Comparison of ENCODE assay signal across 8 cellular contexts in the genomic region with DNA sequence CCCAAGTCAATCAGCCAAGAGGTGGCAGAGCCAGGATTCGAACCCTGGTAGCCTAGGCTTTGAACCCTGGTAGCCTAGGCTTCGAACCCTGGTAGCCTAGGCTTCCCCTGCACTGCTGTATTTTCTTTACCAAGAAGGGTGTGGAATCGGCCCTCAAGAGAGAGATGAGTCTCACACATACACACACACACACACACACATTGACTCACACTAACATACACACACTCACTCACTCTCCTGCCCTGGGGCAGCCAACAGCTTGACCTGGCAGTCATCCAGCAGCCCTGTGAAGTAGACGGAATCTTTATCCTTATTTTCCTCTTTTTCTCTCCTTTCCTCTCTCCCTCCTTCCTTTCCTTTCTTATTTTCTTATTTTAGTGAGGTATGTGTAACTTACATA. TPM values are rescaled to one million over a fixed set of nuclear protein-coding genes. Genes with fewer than 3 reads are reported as not detected.
DNase-seq lines count a peak whose midpoint lies in the region; ATAC-seq, FAIRE-seq and TF ChIP-seq lines count a peak whose summit lies in the region.
"Had no signal": no experiment of that assay in that cellular context is flagged by ENCODE, and none has a peak within 500 bp of the region (broad histone marks: within the 10 kb centered on the region; RNA-seq: fewer than 3 reads in every experiment).

No MANE protein-coding gene starts in this region.

- TF ChIP-seq RAD21 in K562 (CRISPR knock-in tag; conservative IDR thresholded peaks at IDR 0.05 in 1 of 2, IDR thresholded peaks at IDR 0.05 in 1 of 2), result no peak

- no TSS peak for BruUV-seq in K562 (replicated peaks; lab: Mats Ljungman, UMichigan)

- H3K9me3 ChIP-seq in K562 (replicated peaks; ENCODE audit: control insufficient read depth, insufficient read depth, low read depth, low read length) (no peaks in the 10 kb centered on the region), left lung (no peaks in the 10 kb centered on the region), tibial artery (no peaks in the 10 kb centered on the region)

- TF ChIP-seq EP300 in K562 (IDR thresholded peaks at IDR 0.05; ENCODE audit: low read length), result no peak

- H3K4me2 ChIP-seq in K562 (ENCODE audit: insufficient read depth, low read length), result no peak overlapping the region
- H3K4me2 ChIP-seq: neural progenitor cell had no signal

- no peak overlapping the region for H3K9ac ChIP-seq in K562 (ENCODE audit: insufficient read depth in 1 of 2, low read depth in 2 of 2, low read length in 2 of 2)
- H3K9ac ChIP-seq: neural progenitor cell had no signal

- no peaks in the 10 kb centered on the region for H3K79me2 ChIP-seq in K562 (ENCODE audit: control insufficient read depth, insufficient read depth, low read length)

- no peaks in the 10 kb centered on the region for H4K20me1 ChIP-seq in K562 (replicated peaks; ENCODE audit: control insufficient read depth, insufficient read depth, low read length)

- TF ChIP-seq CTCF in K562 (IDR thresholded peaks at IDR 0.05 in 2 of 3, conservative IDR thresholded peaks at IDR 0.05 in 1 of 3; ENCODE audit: insufficient read depth in 2 of 3, low read depth in 1 of 3, low read length in 3 of 3), result no peak
- TF ChIP-seq CTCF in left lung (IDR thresholded peaks at IDR 0.05), result no peak
- TF ChIP-seq CTCF in tibial artery (IDR thresholded peaks at IDR 0.05), result no peak

- no peak for TF ChIP-seq POLR2A in K562 (conservative IDR thresholded peaks at IDR 0.05)

- intact Hi-C loops in K562 (cut with micrococcal nuclease) (loop anchor here (1.0 to 2.0 kb wide), 2 partner anchors 133 to 186 kb away; a partner anchor contains a TSS), left lung (cut with DNase I) (no loop called here), tibial artery (cut with DNase I; ENCODE audit: low total_unique reads) (loop anchor here (2.0 kb wide), 2 partner anchors 35 to 131 kb away; no protein-coding TSS in a partner anchor)

- CTCF ChIA-PET in K562 (lab: Yijun Ruan, JAX; ENCODE audit: low intra/inter-chr PET ratio), result interaction anchor here (1.8 to 5.5 kb wide), 2 partner anchors 133 to 189 kb away, joined by 15 to 54 read pairs; a partner anchor contains a TSS

- no peaks in the 10 kb centered on the region for H3K9me1 ChIP-seq in K562 (ENCODE audit: control insufficient read depth, insufficient read depth, low read length)

- DNase-seq in LHCN-M2 (ENCODE audit: low read depth), result peak; percentile 88
- peak in 1 of 4 experiments; percentile 16 for DNase-seq in K562 (ENCODE audit: extremely low read depth in 1 of 4, low spot score in 3 of 4)
- peak in 1 of 2 donors; percentile 55 for DNase-seq in left lung
- DNase-seq in tibial artery, result no peak
- no peak for DNase-seq in NCI-H1417 (lab: John Stamatoyannopoulos, UW)

- FAIRE-seq in K562 (lab: Jason Lieb, UNC), result no peak

- in situ Hi-C loops in K562 (cut with MboI), result loop anchor here (5.0 kb wide), 1 partner anchor 186 kb away; no protein-coding TSS in a partner anchor

- H3K4me3 ChIP-seq in K562 (no peak overlapping the region), left lung (no peak overlapping the region), tibial artery (no peak overlapping the region)
- H3K4me3 ChIP-seq: neural progenitor cell had no signal

- H3K36me3 ChIP-seq in K562 (ENCODE audit: control insufficient read depth, insufficient read depth, low read length), result peaks cover 13% of the 10 kb centered on the region; the same call in 1 of the 3 replicates
- H3K36me3 ChIP-seq in left lung, result peaks cover 0 to 29% of the 10 kb centered on the region in 2 donors
- H3K36me3 ChIP-seq in tibial artery, result peaks cover 0 to 5% (median 5%) of the 10 kb centered on the region in 3 donors
- H3K36me3 ChIP-seq: neural progenitor cell had no signal

- H2AFZ ChIP-seq in K562 (ENCODE audit: low read depth, low read length), result no peak overlapping the region
- H2AFZ ChIP-seq: neural progenitor cell had no signal

- H3K4me1 ChIP-seq in K562 (replicated peaks in 1 of 2; ENCODE audit: control insufficient read depth in 2 of 2, insufficient read depth in 2 of 2, low read length in 2 of 2) (peaks cover 26 to 36% of the 10 kb centered on the region in 2 experiments), left lung (peaks cover 38 to 62% of the 10 kb centered on the region in 2 donors), tibial artery (peaks cover 10 to 92% (median 78%) of the 10 kb centered on the region in 4 donors)

- no peak overlapping the region for H3K27ac ChIP-seq in K562 (ENCODE audit: extremely low read depth, low read depth, low read length)
- peak overlapping the region; percentile 68 to 83 for H3K27ac ChIP-seq in left lung
- peak overlapping the region; percentile 92 to 96 for H3K27ac ChIP-seq in tibial artery
- H3K27ac ChIP-seq: neural progenitor cell had no signal

- WGBS in K562 (ENCODE audit: insufficient coverage, low coverage, missing lambda C conversion rate), result 71% methylated on average over 4 of the region's 4 CpGs

- no peak for ATAC-seq in K562
- ATAC-seq in left lung, result peak; percentile 10
- no peak for ATAC-seq in GM21619 (IDR thresholded peaks at IDR 0.05; ENCODE audit: unreplicated experiment)
- no peak for ATAC-seq in HG03354 (IDR thresholded peaks at IDR 0.05; ENCODE audit: poor library complexity, severe bottlenecking, unreplicated experiment)

- no peaks in the 10 kb centered on the region for H3K27me3 ChIP-seq in K562 (ENCODE audit: control insufficient read depth in 2 of 2, insufficient read depth in 2 of 2, low read length in 2 of 2)
- no peaks in the 10 kb centered on the region for H3K27me3 ChIP-seq in left lung
- H3K27me3 ChIP-seq in tibial artery, result no peaks in the 10 kb centered on the region
- H3K27me3 ChIP-seq: neural progenitor cell had no signal

- POLR2A ChIA-PET in K562 (lab: Yijun Ruan, JAX), result no interaction called here

TF ChIP-seq in K562, 482 proteins besides CTCF, POLR2A, EP300 and RAD21:
- TF ChIP-seq TCFL5 (CRISPR knock-in tag; conservative IDR thresholded peaks at IDR 0.05) (no peak), NFIC (IDR thresholded peaks at IDR 0.05) (peak; percentile 79)
TF ChIP-seq in K562: peak in this region for 1.

RNA-seq across cellular contexts. Expression of a gene that starts 55.4 kb away (rescaled TPM):
- total RNA-seq in LHCN-M2 (2014; rRNA removed) (63.0 and 64.3 TPM in 2 replicates), K562 (2014; rRNA removed) (67.4 and 70.7 TPM in 2 replicates), K562 (2014; rRNA removed; fragmentation: Illumina TruSeq; extraction: Trizol) (92.1 and 105 TPM in 2 replicates), K562 (2015; rRNA removed; fragmentation: Illumina TruSeq; extraction: Trizol) (82.4 and 88.9 TPM in 2 replicates), K562 (2021) (63.7 and 70.8 TPM in 2 replicates), left lung (10 to 100 TPM; 28.3 to 33.7 TPM)
- 159 TPM for polyA plus RNA-seq in LHCN-M2 (2012)
- 7.4 and 7.5 TPM in 2 replicates for total RNA-seq in K562 (2011; cell fraction: chromatin; rRNA removed; ENCODE audit: low replicate concordance)
- 12.2 and 13.7 TPM in 2 replicates for total RNA-seq in K562 (2011; cell fraction: nucleolus; rRNA removed)
- 10.2 and 11.1 TPM in 2 replicates for total RNA-seq in K562 (2011; cell fraction: nucleoplasm; rRNA removed)
- polyA plus RNA-seq in K562 (2011; rRNA removed) (110 and 134 TPM in 2 replicates), K562 (2014; fragmentation: Illumina TruSeq; extraction: Trizol) (80.2 and 96.2 TPM in 2 replicates), K562 (2014; fragmentation: Nextera tagmentation; extraction: Ambion mirVana) (100 to 1,000 TPM; 319 to 328 TPM), K562 (2014; rRNA removed) (112 and 124 TPM in 2 replicates)
- 73.9 and 87.3 TPM in 2 replicates for polyA plus RNA-seq in K562 (2011; cell fraction: cytosol; rRNA removed)
- polyA plus RNA-seq in K562 (2011; cell fraction: nucleus; rRNA removed), result 31.9 and 44.8 TPM in 2 replicates
- polyA plus RNA-seq in K562 (2012), result 48.7 and 91.6 TPM in 2 replicates
- 62.8 and 70.0 TPM in 2 replicates for polyA minus RNA-seq in K562 (2011; rRNA and poly(A)+ RNA removed)
- polyA minus RNA-seq in K562 (2011; cell fraction: cytosol; rRNA and poly(A)+ RNA removed), result 24.8 and 36.9 TPM in 2 replicates
- polyA minus RNA-seq in K562 (2011; cell fraction: nucleus; rRNA and poly(A)+ RNA removed), result 6.6 and 14.6 TPM in 2 replicates

Comparison
In these comparisons a context has a peak if more than half of its experiments do, and no peak if none do; other contexts are left out.
1. intact Hi-C loops: an anchor here in K562 (1.0 to 2.0 kb wide) and tibial artery (2.0 kb wide); none called in left lung.